ENCODE assay signal across 12 cellular contexts in the genomic region with DNA sequence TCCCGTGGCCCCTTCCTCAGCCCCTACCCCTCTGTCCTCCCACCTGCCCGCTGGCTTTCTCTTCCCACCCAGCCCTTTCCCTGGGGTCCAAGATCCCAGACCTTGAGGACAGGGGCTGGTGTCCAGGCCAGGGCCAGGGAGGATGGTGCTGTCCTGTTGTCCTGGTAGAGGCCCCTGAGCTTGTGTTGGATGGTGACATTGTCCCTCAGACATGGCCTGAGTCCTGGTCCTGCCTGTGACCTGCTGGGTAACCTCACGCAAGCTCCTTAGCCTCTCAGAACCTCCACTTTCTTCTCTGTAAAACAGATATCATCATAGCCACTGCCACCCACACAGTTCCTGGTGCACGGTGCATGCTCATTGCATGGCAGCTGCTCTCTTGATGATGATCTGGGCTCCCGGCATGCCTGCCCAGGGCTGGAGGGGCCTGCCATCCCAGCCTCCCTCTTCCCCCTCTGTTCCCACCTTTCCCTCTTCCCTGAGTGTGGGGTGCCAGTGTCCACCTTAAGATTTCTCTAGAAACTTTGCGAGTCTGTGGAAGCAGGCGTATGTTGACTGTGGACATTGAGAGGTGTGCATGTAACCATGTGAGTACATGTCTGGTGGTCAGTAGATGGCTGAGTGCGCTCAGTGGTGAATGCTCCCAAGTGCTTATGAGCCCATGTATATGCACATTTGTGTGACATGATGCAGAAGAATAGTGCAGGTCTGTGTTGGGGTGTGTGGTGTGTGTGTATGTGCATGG.
DNase-seq lines count a peak whose midpoint lies in the region; ATAC-seq and TF ChIP-seq lines count a peak whose summit lies in the region.
"Had no signal": no experiment of that assay in that cellular context is flagged by ENCODE, and none has a peak within 500 bp of the region (broad histone marks: within the 10 kb centered on the region; RNA-seq: fewer than 3 reads in every experiment).

No MANE protein-coding gene starts in this region.

- POLR2A ChIA-PET in naive thymus-derived CD4-positive, alpha-beta T cell (lab: Charles Lee), result no interaction called here

- no peaks in the 10 kb centered on the region for H3K27me3 ChIP-seq in naive thymus-derived CD4-positive, alpha-beta T cell (ENCODE audit: control insufficient read depth in 2 of 2, insufficient read depth in 2 of 2, low read length in 2 of 2)

- no peaks in the 10 kb centered on the region for H3K36me3 ChIP-seq in naive thymus-derived CD4-positive, alpha-beta T cell (ENCODE audit: control insufficient read depth in 2 of 3, insufficient read depth in 3 of 3, low read length in 3 of 3)
- H3K36me3 ChIP-seq: prostate gland had no signal

- peaks cover 19% of the 10 kb centered on the region for H3K4me1 Mint-ChIP-seq in activated T-helper 1 cell treated with anti-CD3 and anti-CD28 coated beads, Interleukin-12 subunit alpha, Interleukin-12 subunit beta, Interleukin-2, Interleukin-4 antibody, amounts not matched to agents 30 ng/mL and 10 ng/mL and 1 ng/mL, durations not matched to agents 14 hours and 24 hours and 36 hours (ENCODE audit: low read depth)
- H3K4me1 Mint-ChIP-seq in naive thymus-derived CD4-positive, alpha-beta T cell, result peaks cover 11 to 31% (median 15%) of the 10 kb centered on the region in 7 donors
- H3K4me1 Mint-ChIP-seq in stimulated activated effector memory CD8-positive, alpha-beta T cell treated with anti-CD3 and anti-CD28 coated beads, Interleukin-12 subunit alpha, Interleukin-12 subunit beta, amount 100 ng/mL, for 72 hours, result peaks cover 16% of the 10 kb centered on the region

- peak overlapping the region; percentile 40 for H3K27ac Mint-ChIP-seq in activated T-helper 1 cell treated with anti-CD3 and anti-CD28 coated beads, Interleukin-12 subunit alpha, Interleukin-12 subunit beta, Interleukin-2, Interleukin-4 antibody, amounts not matched to agents 30 ng/mL and 10 ng/mL and 1 ng/mL, durations not matched to agents 14 hours and 24 hours and 36 hours
- peak overlapping the region in 4 of 9 donors; percentile 6 to 32 (median 20) for H3K27ac Mint-ChIP-seq in naive thymus-derived CD4-positive, alpha-beta T cell
- peak overlapping the region; percentile 81 for H3K27ac Mint-ChIP-seq in stimulated activated effector memory CD8-positive, alpha-beta T cell treated with anti-CD3 and anti-CD28 coated beads, Interleukin-12 subunit alpha, Interleukin-12 subunit beta, amount 100 ng/mL, for 72 hours

- CTCF ChIA-PET in naive thymus-derived CD4-positive, alpha-beta T cell (lab: Charles Lee), result no interaction called here

- H3K27ac ChIP-seq in naive thymus-derived CD4-positive, alpha-beta T cell (ENCODE audit: low read depth, low read length), result no peak overlapping the region
- H3K27ac ChIP-seq: prostate gland had no signal

- ATAC-seq in activated CD4-positive, CD25-positive, alpha-beta regulatory T cell treated with anti-CD3 and anti-CD28 coated beads, Interleukin-2, amount 50 U/mL, for 24 hours, result peak; percentile 65 to 71
- ATAC-seq in naive thymus-derived CD4-positive, alpha-beta T cell, result no peak
- ATAC-seq in stimulated activated effector memory CD8-positive, alpha-beta T cell treated with anti-CD3 and anti-CD28 coated beads, Interleukin-12 subunit alpha, Interleukin-12 subunit beta, amount 100 ng/mL, for 72 hours, result peak; percentile 82
- ATAC-seq in left lobe of liver (no peak), SK-N-SH treated with all-trans-retinoic acid at 6 μM for 48 hours (no peak)

- H3K9me3 ChIP-seq in naive thymus-derived CD4-positive, alpha-beta T cell (ENCODE audit: control insufficient read depth in 2 of 3, low read length in 3 of 3), result no peaks in the 10 kb centered on the region
- H3K9me3 ChIP-seq: prostate gland had no signal

- peak overlapping the region; percentile 72 for H3K4me3 Mint-ChIP-seq in activated T-helper 1 cell treated with anti-CD3 and anti-CD28 coated beads, Interleukin-12 subunit alpha, Interleukin-12 subunit beta, Interleukin-2, Interleukin-4 antibody, amounts not matched to agents 30 ng/mL and 10 ng/mL and 1 ng/mL, durations not matched to agents 14 hours and 24 hours and 36 hours
- peak overlapping the region; percentile 26 to 89 (median 78) for H3K4me3 Mint-ChIP-seq in naive thymus-derived CD4-positive, alpha-beta T cell
- peak overlapping the region; percentile 71 for H3K4me3 Mint-ChIP-seq in stimulated activated effector memory CD8-positive, alpha-beta T cell treated with anti-CD3 and anti-CD28 coated beads, Interleukin-12 subunit alpha, Interleukin-12 subunit beta, amount 100 ng/mL, for 72 hours

- intact Hi-C loops in activated T-helper 1 cell treated with anti-CD3 and anti-CD28 coated beads, Interleukin-12 subunit alpha, Interleukin-12 subunit beta, Interleukin-2, Interleukin-4 antibody, amounts not matched to agents 30 ng/mL and 10 ng/mL and 1 ng/mL, durations not matched to agents 14 hours and 24 hours and 36 hours (cut with micrococcal nuclease), result loop anchor here (1.0 to 2.0 kb wide), 3 partner anchors 33 to 59 kb away; no protein-coding TSS in a partner anchor
- intact Hi-C loops in naive thymus-derived CD4-positive, alpha-beta T cell (cut with micrococcal nuclease), result no loop called here

- peaks cover 16% of the 10 kb centered on the region for H3K27me3 Mint-ChIP-seq in activated T-helper 1 cell treated with anti-CD3 and anti-CD28 coated beads, Interleukin-12 subunit alpha, Interleukin-12 subunit beta, Interleukin-2, Interleukin-4 antibody, amounts not matched to agents 30 ng/mL and 10 ng/mL and 1 ng/mL, durations not matched to agents 14 hours and 24 hours and 36 hours (ENCODE audit: insufficient read depth)
- peaks cover 7 to 36% (median 20%) of the 10 kb centered on the region in 5 donors for H3K27me3 Mint-ChIP-seq in naive thymus-derived CD4-positive, alpha-beta T cell

- H3K9me3 Mint-ChIP-seq in activated T-helper 1 cell treated with anti-CD3 and anti-CD28 coated beads, Interleukin-12 subunit alpha, Interleukin-12 subunit beta, Interleukin-2, Interleukin-4 antibody, amounts not matched to agents 30 ng/mL and 10 ng/mL and 1 ng/mL, durations not matched to agents 14 hours and 24 hours and 36 hours, result no peaks in the 10 kb centered on the region
- no peaks in the 10 kb centered on the region for H3K9me3 Mint-ChIP-seq in naive thymus-derived CD4-positive, alpha-beta T cell
- no peaks in the 10 kb centered on the region for H3K9me3 Mint-ChIP-seq in stimulated activated effector memory CD8-positive, alpha-beta T cell treated with anti-CD3 and anti-CD28 coated beads, Interleukin-12 subunit alpha, Interleukin-12 subunit beta, amount 100 ng/mL, for 72 hours

- H3K4me1 ChIP-seq in naive thymus-derived CD4-positive, alpha-beta T cell (ENCODE audit: control insufficient read depth in 2 of 2, insufficient read depth in 2 of 2, low read length in 2 of 2), result peaks cover 0 to 11% of the 10 kb centered on the region in 2 donors
- H3K4me1 ChIP-seq: prostate gland had no signal

- H3K36me3 Mint-ChIP-seq in activated T-helper 1 cell treated with anti-CD3 and anti-CD28 coated beads, Interleukin-12 subunit alpha, Interleukin-12 subunit beta, Interleukin-2, Interleukin-4 antibody, amounts not matched to agents 30 ng/mL and 10 ng/mL and 1 ng/mL, durations not matched to agents 14 hours and 24 hours and 36 hours (ENCODE audit: low read depth), result no peaks in the 10 kb centered on the region
- no peaks in the 10 kb centered on the region for H3K36me3 Mint-ChIP-seq in naive thymus-derived CD4-positive, alpha-beta T cell
- H3K36me3 Mint-ChIP-seq in stimulated activated effector memory CD8-positive, alpha-beta T cell treated with anti-CD3 and anti-CD28 coated beads, Interleukin-12 subunit alpha, Interleukin-12 subunit beta, amount 100 ng/mL, for 72 hours, result no peaks in the 10 kb centered on the region

- no peak for DNase-seq in activated CD4-positive, CD25-positive, alpha-beta regulatory T cell treated with anti-CD3 and anti-CD28 coated beads, Interleukin-2, amount 50 U/mL, for 72 hours
- peak; percentile 16 for DNase-seq in activated T-helper 1 cell treated with anti-CD3 and anti-CD28 coated beads, Interleukin-12 subunit alpha, Interleukin-12 subunit beta, Interleukin-2, Interleukin-4 antibody, amounts not matched to agents 30 ng/mL and 10 ng/mL and 1 ng/mL, durations not matched to agents 14 hours and 24 hours and 36 hours (ENCODE audit: low spot score)
- DNase-seq in naive thymus-derived CD4-positive, alpha-beta T cell, result peak in 1 of 9 donors; percentile 51
- no peak for DNase-seq in stimulated activated effector memory CD8-positive, alpha-beta T cell treated with anti-CD3 and anti-CD28 coated beads, Interleukin-12 subunit alpha, Interleukin-12 subunit beta, amount 100 ng/mL, for 72 hours (ENCODE audit: low spot score in 2 of 2)
- DNase-seq in NCI-H82 treated with DMSO at 0.1 percent for 48 hours (lab: John Stamatoyannopoulos, UW; ENCODE audit: unreplicated experiment), result no peak
- DNase-seq in left lobe of liver (ENCODE audit: low spot score), result no peak
- DNase-seq: activated gamma-delta T cell treated with Interleukin-2 at 50 U/mL for 16 hours; effector CD4-positive, alpha-beta T cell had no signal

- H3K4me3 ChIP-seq in naive thymus-derived CD4-positive, alpha-beta T cell (ENCODE audit: low read length), result no peak overlapping the region
- H3K4me3 ChIP-seq: lung had no signal

TF ChIP-seq in SK-N-SH treated with all-trans-retinoic acid at 6 μM for 48 hours, 23 proteins besides CTCF, POLR2A, EP300 and RAD21 (continues in another document):
- TF ChIP-seq SNAI2 (CRISPR knock-in tag; IDR thresholded peaks at IDR 0.05), result no peak
- TF ChIP-seq, protein P1, sequence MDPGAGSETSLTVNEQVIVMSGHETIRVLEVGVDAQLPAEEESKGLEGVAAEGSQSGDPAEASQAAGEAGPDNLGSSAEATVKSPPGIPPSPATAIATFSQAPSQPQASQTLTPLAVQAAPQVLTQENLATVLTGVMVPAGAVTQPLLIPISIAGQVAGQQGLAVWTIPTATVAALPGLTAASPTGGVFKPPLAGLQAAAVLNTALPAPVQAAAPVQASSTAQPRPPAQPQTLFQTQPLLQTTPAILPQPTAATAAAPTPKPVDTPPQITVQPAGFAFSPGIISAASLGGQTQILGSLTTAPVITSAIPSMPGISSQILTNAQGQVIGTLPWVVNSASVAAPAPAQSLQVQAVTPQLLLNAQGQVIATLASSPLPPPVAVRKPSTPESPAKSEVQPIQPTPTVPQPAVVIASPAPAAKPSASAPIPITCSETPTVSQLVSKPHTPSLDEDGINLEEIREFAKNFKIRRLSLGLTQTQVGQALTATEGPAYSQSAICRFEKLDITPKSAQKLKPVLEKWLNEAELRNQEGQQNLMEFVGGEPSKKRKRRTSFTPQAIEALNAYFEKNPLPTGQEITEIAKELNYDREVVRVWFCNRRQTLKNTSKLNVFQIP (CRISPR knock-in tag; IDR thresholded peaks at IDR 0.05; ENCODE audit: borderline replicate concordance, low read depth), result no peak
- TF ChIP-seq ZFP3 (CRISPR knock-in tag; IDR thresholded peaks at IDR 0.05), result no peak
- TF ChIP-seq BACH2 (CRISPR knock-in tag; IDR thresholded peaks at IDR 0.05; ENCODE audit: borderline replicate concordance), result no peak
- no peak for TF ChIP-seq TCF4 (CRISPR knock-in tag; IDR thresholded peaks at IDR 0.05; ENCODE audit: borderline replicate concordance)
- TF ChIP-seq ESRRG (CRISPR knock-in tag; IDR thresholded peaks at IDR 0.05), result no peak
- TF ChIP-seq RARB (CRISPR knock-in tag; IDR thresholded peaks at IDR 0.05), result no peak
- TF ChIP-seq OSR1 (CRISPR knock-in tag; IDR thresholded peaks at IDR 0.05), result no peak
- no peak for TF ChIP-seq PPARA (CRISPR knock-in tag; IDR thresholded peaks at IDR 0.05; ENCODE audit: borderline replicate concordance)

Comparison
In these comparisons a context has a peak if more than half of its experiments do, and no peak if none do; other contexts are left out.
1. ATAC-seq: peak in activated CD4-positive, CD25-positive, alpha-beta regulatory T cell treated with anti-CD3 and anti-CD28 coated beads, Interleukin-2, amount 50 U/mL, for 24 hours (2 of 2) and stimulated activated effector memory CD8-positive, alpha-beta T cell treated with anti-CD3 and anti-CD28 coated beads, Interleukin-12 subunit alpha, Interleukin-12 subunit beta, amount 100 ng/mL, for 72 hours (single experiment); none in naive thymus-derived CD4-positive, alpha-beta T cell (single experiment), left lobe of liver (single experiment) and SK-N-SH treated with all-trans-retinoic acid at 6 μM for 48 hours (single experiment).
2. Peak in every context shown above with its lines, with median percentiles within 50 percentile points of each other: H3K4me3 Mint-ChIP-seq.